ENCODE assay signal across 8 cellular contexts in genomic region chr19:16078311-16078758, GRCh38. TPM values are rescaled to one million over a fixed set of nuclear protein-coding genes. Genes with fewer than 3 reads are reported as not detected.
DNase-seq lines count a peak whose midpoint lies in the region; ATAC-seq and TF ChIP-seq lines count a peak whose summit lies in the region.

No MANE protein-coding gene starts in this region.

- H2AFZ ChIP-seq in neural progenitor cell (replicated peaks): no peak overlapping the region

- DNase-seq in activated CD4-positive, alpha-beta T cell treated with anti-CD3 and anti-CD28 coated beads for 36 hours: peak; percentile 56
- no peak for DNase-seq in activated CD4-positive, alpha-beta T cell treated with anti-CD3 and anti-CD28 coated beads, Interleukin-2, amount 50 U/mL, for 4 hours
- no peak for DNase-seq in activated B cell treated with CpG ODN at 0.5 μM for 24 hours
- no peak for DNase-seq in epithelial cell of proximal tubule (ENCODE audit: low read depth)
- DNase-seq in neural progenitor cell (ENCODE audit: low spot score): peak; percentile 61

- intact Hi-C loops in activated CD4-positive, alpha-beta T cell treated with anti-CD3 and anti-CD28 coated beads for 36 hours (cut with DNase I, micrococcal nuclease): loop anchor here (1.0 to 10.0 kb wide), 12 partner anchors 8 to 1704 kb away; partner anchors contain the start of genes DNAJB1 (in 1 of the 2), HAUS8 (in 1 of the 2), MYO9B (in 1 of the 2) and RASAL3 (in 1 of the 2)
- intact Hi-C loops in activated B cell treated with CpG ODN at 0.5 μM for 24 hours (cut with micrococcal nuclease): loop anchor here (1.0 to 10.0 kb wide), 6 partner anchors 8 to 509 kb away; partner anchors contain the start of genes KLF2 and RAB8A

- peaks cover 50% of the 10 kb centered on the region for H3K36me3 Mint-ChIP-seq in activated CD4-positive, alpha-beta T cell treated with anti-CD3 and anti-CD28 coated beads for 36 hours (ENCODE audit: low read depth)
- H3K36me3 Mint-ChIP-seq in activated B cell treated with CpG ODN at 0.5 μM for 24 hours (ENCODE audit: low read depth) (peaks cover 51% of the 10 kb centered on the region), neural progenitor cell (peaks cover 14% of the 10 kb centered on the region)

- H3K36me3 ChIP-seq in neural progenitor cell: no peaks in the 10 kb centered on the region

- H3K79me2 ChIP-seq in neural progenitor cell (ENCODE audit: low read depth): peaks cover 80% of the 10 kb centered on the region

- H3K27ac ChIP-seq in neural progenitor cell: peak overlapping the region; percentile 99

- no peaks in the 10 kb centered on the region for H3K27me3 ChIP-seq in neural progenitor cell

- H3K9me3 Mint-ChIP-seq in activated CD4-positive, alpha-beta T cell treated with anti-CD3 and anti-CD28 coated beads for 36 hours (ENCODE audit: low read depth): no peaks in the 10 kb centered on the region
- H3K9me3 Mint-ChIP-seq in activated B cell treated with CpG ODN at 0.5 μM for 24 hours: no peaks in the 10 kb centered on the region
- no peaks in the 10 kb centered on the region for H3K9me3 Mint-ChIP-seq in neural progenitor cell

- no peaks in the 10 kb centered on the region for H3K27me3 Mint-ChIP-seq in activated CD4-positive, alpha-beta T cell treated with anti-CD3 and anti-CD28 coated beads for 36 hours
- H3K27me3 Mint-ChIP-seq in activated B cell treated with CpG ODN at 0.5 μM for 24 hours (no peaks in the 10 kb centered on the region), neural progenitor cell (ENCODE audit: insufficient read depth, low read depth) (peaks cover 24% of the 10 kb centered on the region)

- H3K4me3 ChIP-seq in epithelial cell of proximal tubule (ENCODE audit: low read depth, low read length) (peak overlapping the region; percentile 72), neural progenitor cell (peak overlapping the region; percentile 98)

- peaks cover 58% of the 10 kb centered on the region for H4K20me1 ChIP-seq in neural progenitor cell (ENCODE audit: low read depth)

- H3K4me2 ChIP-seq in neural progenitor cell: peak overlapping the region; percentile 100

- peaks cover 73% of the 10 kb centered on the region for H3K4me1 Mint-ChIP-seq in activated CD4-positive, alpha-beta T cell treated with anti-CD3 and anti-CD28 coated beads for 36 hours
- H3K4me1 Mint-ChIP-seq in activated B cell treated with CpG ODN at 0.5 μM for 24 hours (peaks cover 74% of the 10 kb centered on the region), neural progenitor cell (peaks cover 27% of the 10 kb centered on the region)

- peak; percentile 3 for ATAC-seq in activated CD4-positive, alpha-beta T cell treated with anti-CD3 and anti-CD28 coated beads for 36 hours
- ATAC-seq in activated B cell treated with CpG ODN at 0.5 μM for 24 hours (ENCODE audit: low read depth): no peak
- ATAC-seq in GM21526 (IDR thresholded peaks at IDR 0.05; ENCODE audit: low FRiP score, unreplicated experiment): no peak
- ATAC-seq in HG02623 (IDR thresholded peaks at IDR 0.05; ENCODE audit: unreplicated experiment): no peak
- no peak for ATAC-seq in GM18502 (IDR thresholded peaks at IDR 0.05; ENCODE audit: poor library complexity, unreplicated experiment)

- H3F3A ChIP-seq in neural progenitor cell (ENCODE audit: low read depth): peaks cover 38% of the 10 kb centered on the region

- no peak for TF ChIP-seq CTCF in activated B cell treated with CpG ODN at 0.5 μM for 24 hours (IDR thresholded peaks at IDR 0.05)
- no peak for TF ChIP-seq CTCF in epithelial cell of proximal tubule (conservative IDR thresholded peaks at IDR 0.05; ENCODE audit: low read depth, low read length)
- TF ChIP-seq CTCF in neural progenitor cell (IDR thresholded peaks at IDR 0.05): no peak

- peak overlapping the region; percentile 99 for H3K9ac ChIP-seq in neural progenitor cell

- H3K4me3 Mint-ChIP-seq in activated CD4-positive, alpha-beta T cell treated with anti-CD3 and anti-CD28 coated beads for 36 hours: peak overlapping the region; percentile 99
- peak overlapping the region; percentile 90 for H3K4me3 Mint-ChIP-seq in activated B cell treated with CpG ODN at 0.5 μM for 24 hours
- H3K4me3 Mint-ChIP-seq in neural progenitor cell: peak overlapping the region; percentile 92

- H3K27ac Mint-ChIP-seq in activated CD4-positive, alpha-beta T cell treated with anti-CD3 and anti-CD28 coated beads for 36 hours: peak overlapping the region; percentile 98
- peak overlapping the region; percentile 98 for H3K27ac Mint-ChIP-seq in activated B cell treated with CpG ODN at 0.5 μM for 24 hours
- H3K27ac Mint-ChIP-seq in neural progenitor cell: peak overlapping the region; percentile 100

- H3K4me1 ChIP-seq in neural progenitor cell: peaks cover 30% of the 10 kb centered on the region

- CTCF ChIA-PET in activated CD4-positive, alpha-beta T cell treated with anti-CD3 and anti-CD28 coated beads for 36 hours (lab: Charles Lee): interaction anchor here (0.6 to 1.5 kb wide), 5 partner anchors 12 to 107 kb away, joined by 3 to 6 read pairs (median 4); partner anchors contain the start of gene FAM32A
- CTCF ChIA-PET in activated B cell treated with CpG ODN at 0.5 μM for 24 hours (lab: Charles Lee): interaction anchor here (1.2 to 2.1 kb wide), 5 partner anchors 8 to 36 kb away, joined by 3 to 12 read pairs (median 5); no protein-coding TSS in a partner anchor

- H3K9me3 ChIP-seq in neural progenitor cell (ENCODE audit: low read depth): no peaks in the 10 kb centered on the region

- POLR2A ChIA-PET in activated CD4-positive, alpha-beta T cell treated with anti-CD3 and anti-CD28 coated beads for 36 hours (lab: Charles Lee): interaction anchor here (0.6 to 1.2 kb wide), 6 partner anchors 17 to 1401 kb away, joined by 3 to 10 read pairs (median 3); partner anchors contain the start of genes EPHX3, FAM32A and RAB8A
- POLR2A ChIA-PET in activated B cell treated with CpG ODN at 0.5 μM for 24 hours (lab: Charles Lee): interaction anchor here (0.6 to 8.1 kb wide), 29 partner anchors 7 to 1227 kb away, joined by 3 to 110 read pairs (median 5); partner anchors contain the start of genes AP1M1, FAM32A, HSH2D and KLF2

RNA-seq across cellular contexts. Expression of gene TPM4, which starts 2.0 kb away (rescaled TPM):
- total RNA-seq in activated CD4-positive, alpha-beta T cell treated with anti-CD3 and anti-CD28 coated beads for 36 hours: 100 to 1,000 TPM; 362 to 416 TPM
- 238 and 257 TPM in 2 replicates for total RNA-seq in activated B cell treated with CpG ODN at 0.5 μM for 24 hours
- total RNA-seq in epithelial cell of proximal tubule: 965 and 968 TPM in 2 replicates
- 446 and 535 TPM in 2 replicates for total RNA-seq in neural progenitor cell (ENCODE audit: low replicate concordance)

RNA-seq across cellular contexts. Expression of gene RAB8A, which starts 33.4 kb away (rescaled TPM):
- 100 to 1,000 TPM; 165 to 218 TPM for total RNA-seq in activated CD4-positive, alpha-beta T cell treated with anti-CD3 and anti-CD28 coated beads for 36 hours
- total RNA-seq in activated B cell treated with CpG ODN at 0.5 μM for 24 hours (157 and 171 TPM in 2 replicates), epithelial cell of proximal tubule (62.4 and 103 TPM in 2 replicates), neural progenitor cell (ENCODE audit: low replicate concordance) (39.2 and 61.7 TPM in 2 replicates)

Comparison
In these comparisons a context has a peak if more than half of its experiments do, and no peak if none do; other contexts are left out.
1. DNase-seq: peak in activated CD4-positive, alpha-beta T cell treated with anti-CD3 and anti-CD28 coated beads for 36 hours (single experiment) and neural progenitor cell (single experiment); none in activated CD4-positive, alpha-beta T cell treated with anti-CD3 and anti-CD28 coated beads, Interleukin-2, amount 50 U/mL, for 4 hours (0 of 2), activated B cell treated with CpG ODN at 0.5 μM for 24 hours (single experiment) and epithelial cell of proximal tubule (single experiment).
2. Peak in every context shown above with its lines, with median percentiles within 50 percentile points of each other: H3K27ac Mint-ChIP-seq and H3K4me3 Mint-ChIP-seq.